In genomic region chr22:32340437-32340836, GRCh38 we compare ENCODE assay signal across 27 cellular contexts. TPM values are rescaled to one million over a fixed set of nuclear protein-coding genes. Genes with fewer than 3 reads are reported as not detected.
DNase-seq lines count a peak whose midpoint lies in the region; ATAC-seq, FAIRE-seq and TF ChIP-seq lines count a peak whose summit lies in the region.
"Had no signal": no experiment of that assay in that cellular context is flagged by ENCODE, and none has a peak within 500 bp of the region (broad histone marks: within the 10 kb centered on the region; RNA-seq: fewer than 3 reads in every experiment).

No MANE protein-coding gene starts in this region.

- TF ChIP-seq CTCF in HepG2 (CRISPR knock-in tag; IDR thresholded peaks at IDR 0.05): no peak
- TF ChIP-seq CTCF in right lobe of liver (IDR thresholded peaks at IDR 0.05): no peak
- TF ChIP-seq CTCF in H1 (IDR thresholded peaks at IDR 0.05; ENCODE audit: control extremely low read depth in 1 of 3, insufficient read depth in 1 of 3, low read depth in 1 of 3, low read length in 3 of 3): no peak

- H3K18ac ChIP-seq in H1 (ENCODE audit: extremely low read depth, low read length) (no peak overlapping the region), neuronal stem cell (ENCODE audit: low read length) (peak overlapping the region; percentile 44)

- peak; percentile 11 for DNase-seq in HepG2 (ENCODE audit: low spot score)
- DNase-seq in right lobe of liver: no peak
- DNase-seq in H1 (ENCODE audit: low read depth in 1 of 2, low spot score in 2 of 2): peak in 1 of 2 experiments; percentile 47
- no peak for DNase-seq in neuronal stem cell (ENCODE audit: low spot score)
- DNase-seq: CD4-positive, alpha-beta memory T cell; DMS153; Kasumi-1; MM.1S; NCI-H1092; NCI-H146; NCI-H2029 treated with DMSO at 0.1 percent for 48 hours; NCI-H2171 treated with DMSO at 0.1 percent for 48 hours; NCI-H446; NCI-H748 treated with DMSO at 0.1 percent for 48 hours had no signal

- H3K9me3 ChIP-seq in HepG2 (ENCODE audit: low read length) (no peaks in the 10 kb centered on the region), right lobe of liver (no peaks in the 10 kb centered on the region), H1 (ENCODE audit: insufficient read depth in 2 of 2, low read depth in 1 of 2, low read length in 1 of 2) (no peaks in the 10 kb centered on the region), neuronal stem cell (replicated peaks in 1 of 2; ENCODE audit: control insufficient read depth in 2 of 2, insufficient read depth in 1 of 2, low read depth in 1 of 2, low read length in 2 of 2) (no peaks in the 10 kb centered on the region)
- H3K9me3 ChIP-seq: A549, BLaER1 had no signal

- H3K4me3 ChIP-seq in HepG2 (replicated peaks in 1 of 3; ENCODE audit: insufficient read depth in 1 of 3, low read depth in 2 of 3, low read length in 3 of 3): no peak overlapping the region
- H3K4me3 ChIP-seq in right lobe of liver: no peak overlapping the region
- H3K4me3 ChIP-seq in H1 (ENCODE audit: extremely low read depth in 1 of 4, insufficient read depth in 2 of 4, low read depth in 3 of 4, low read length in 4 of 4): no peak overlapping the region
- H3K4me3 ChIP-seq in neuronal stem cell (ENCODE audit: low read length in 2 of 2): no peak overlapping the region
- H3K4me3 ChIP-seq: A549, BLaER1, SK-N-MC had no signal

- H3K4me1 ChIP-seq in HepG2 (ENCODE audit: insufficient read depth, low read length): peaks cover 6% of the 10 kb centered on the region; the same call in 1 of the 2 replicates
- H3K4me1 ChIP-seq in right lobe of liver: no peaks in the 10 kb centered on the region
- peaks cover 4 to 8% (median 6%) of the 10 kb centered on the region in 4 experiments; a peak in 5 of 7 replicates for H3K4me1 ChIP-seq in H1 (replicated peaks in 1 of 4; ENCODE audit: control insufficient read depth in 3 of 4, insufficient read depth in 4 of 4, low read length in 3 of 4)
- peaks cover 39 to 74% of the 10 kb centered on the region in 2 donors for H3K4me1 ChIP-seq in neuronal stem cell (ENCODE audit: control insufficient read depth in 2 of 2, insufficient read depth in 1 of 2, low read depth in 1 of 2, low read length in 2 of 2)
- H3K4me1 ChIP-seq: A549, BLaER1 had no signal

- 0 out of 2 replicates have a peak overlapping the region, but pooled peaks have one; percentile 30 for H2BK12ac ChIP-seq in H1 (ENCODE audit: low read depth, low read length)
- H2BK12ac ChIP-seq in neuronal stem cell (ENCODE audit: low read length): peak overlapping the region; percentile 96

- H3K27me3 ChIP-seq in HepG2 (ENCODE audit: control insufficient read depth in 1 of 2, insufficient read depth in 2 of 2, low read length in 2 of 2) (peaks cover 3 to 12% of the 10 kb centered on the region in 2 experiments; a peak in 3 of 5 replicates), right lobe of liver (peaks cover 0 to 5% of the 10 kb centered on the region in 2 donors), H1 (replicated peaks in 1 of 4; ENCODE audit: control insufficient read depth in 3 of 4, extremely low read depth in 1 of 4, insufficient read depth in 3 of 4, low read length in 3 of 4) (no peaks in the 10 kb centered on the region), neuronal stem cell (ENCODE audit: control insufficient read depth in 3 of 3, insufficient read depth in 3 of 3, low read depth in 1 of 3, low read length in 3 of 3) (no peaks in the 10 kb centered on the region)
- H3K27me3 ChIP-seq: BLaER1 had no signal

- no peak overlapping the region for H3K27ac ChIP-seq in HepG2 (ENCODE audit: extremely low read length, insufficient read depth, low read length)
- no peak overlapping the region for H3K27ac ChIP-seq in right lobe of liver
- H3K27ac ChIP-seq in H1 (ENCODE audit: low read depth, low read length): no peak overlapping the region
- peak overlapping the region; percentile 86 for H3K27ac ChIP-seq in neuronal stem cell (replicated peaks; ENCODE audit: low read length)
- H3K27ac ChIP-seq: A549, BLaER1, SK-N-MC had no signal

- CTCF ChIA-PET in HepG2 (lab: Yijun Ruan, JAX; ENCODE audit: low intra/inter-chr PET ratio, low total read pairs): no interaction called here
- CTCF ChIA-PET in H1 (lab: Charles Lee; ENCODE audit: partially characterized antibody): interaction anchor here (0.7 to 1.2 kb wide), 4 partner anchors 8 to 113 kb away, joined by 3 read pairs; no protein-coding TSS in a partner anchor

- no peaks in the 10 kb centered on the region for H4K20me1 ChIP-seq in HepG2 (ENCODE audit: insufficient read depth, low read length)
- no peaks in the 10 kb centered on the region for H4K20me1 ChIP-seq in H1 (replicated peaks in 1 of 2; ENCODE audit: control insufficient read depth in 1 of 2, insufficient read depth in 2 of 2, low read length in 2 of 2)
- H4K20me1 ChIP-seq: BLaER1 had no signal

- H3K36me3 ChIP-seq in HepG2 (replicated peaks in 1 of 2; ENCODE audit: control insufficient read depth in 1 of 2, insufficient read depth in 2 of 2, low read length in 2 of 2): no peaks in the 10 kb centered on the region
- no peaks in the 10 kb centered on the region for H3K36me3 ChIP-seq in right lobe of liver
- no peaks in the 10 kb centered on the region for H3K36me3 ChIP-seq in H1 (ENCODE audit: control insufficient read depth in 2 of 4, insufficient read depth in 4 of 4, low read length in 3 of 4)
- no peaks in the 10 kb centered on the region for H3K36me3 ChIP-seq in neuronal stem cell (replicated peaks in 1 of 2; ENCODE audit: control insufficient read depth in 2 of 2, insufficient read depth in 2 of 2, low read length in 2 of 2)
- H3K36me3 ChIP-seq: BLaER1 had no signal

- POLR2A ChIA-PET in HepG2 (lab: Yijun Ruan, JAX) (no interaction called here), H1 (lab: Charles Lee; ENCODE audit: partially characterized antibody) (interaction anchor here (1.0 to 2.0 kb wide), 3 partner anchors 9 to 17 kb away, joined by 4 read pairs; no protein-coding TSS in a partner anchor)

- WGBS in HepG2 (ENCODE audit: low lambda C conversion rate): 18% methylated on average over 12 of the region's 12 CpGs
- 63% methylated on average over 10 of the region's 12 CpGs for WGBS in right lobe of liver (ENCODE audit: insufficient coverage, low coverage, low lambda C conversion rate, missing lambda C conversion rate)
- 92% methylated on average over 12 of the region's 12 CpGs; no CpG with 5 or more reads in 1 of the 2 experiments for WGBS in H1 (ENCODE audit: extremely low coverage in 1 of 2, insufficient coverage in 1 of 2, insufficient read length in 1 of 2, insufficient replicate concordance in 2 of 2, low coverage in 1 of 2, low lambda C conversion rate in 2 of 2, missing lambda C conversion rate in 1 of 2), 2 experiments
- no CpG with 5 or more reads among the region's 12 CpGs for WGBS in neuronal stem cell (ENCODE audit: extremely low coverage in 2 of 2, insufficient read length in 2 of 2, insufficient replicate concordance in 1 of 2), 2 donors

- H2AK5ac ChIP-seq in H1 (ENCODE audit: low read depth, low read length) (no peak overlapping the region), neuronal stem cell (ENCODE audit: low read depth, low read length) (peak overlapping the region; percentile 94)

- H2BK5ac ChIP-seq in H1 (ENCODE audit: low read depth, low read length) (no peak overlapping the region), neuronal stem cell (ENCODE audit: low read length) (peak overlapping the region; percentile 69)

- H3K23me2 ChIP-seq in H1 (ENCODE audit: low read depth, low read length): no peaks in the 10 kb centered on the region

- intact Hi-C loops in HepG2 (cut with micrococcal nuclease; ENCODE audit: unreplicated experiment): no loop called here
- intact Hi-C loops in right lobe of liver (cut with DNase I): no loop called here

- no peak overlapping the region for H2BK15ac ChIP-seq in H1 (ENCODE audit: low read length)
- H2BK15ac ChIP-seq in neuronal stem cell (ENCODE audit: low read length): peak overlapping the region; percentile 18

- H4K91ac ChIP-seq in H1 (replicated peaks; ENCODE audit: insufficient read length, low read length) (no peak overlapping the region), neuronal stem cell (ENCODE audit: low read depth, low read length, poor library complexity) (peak overlapping the region; percentile 93)

- no TSS peak for BruUV-seq in HepG2 (replicated peaks; lab: Mats Ljungman, UMichigan)

- no peak overlapping the region for H3K14ac ChIP-seq in H1 (ENCODE audit: insufficient read length)
- H3K14ac ChIP-seq in neuronal stem cell (ENCODE audit: low read length): no peak overlapping the region

- no peak overlapping the region for H3K9ac ChIP-seq in HepG2 (ENCODE audit: insufficient read depth, low read depth, low read length)
- H3K9ac ChIP-seq in H1 (replicated peaks in 1 of 4; ENCODE audit: extremely low read depth in 1 of 4, low read depth in 3 of 4, low read length in 3 of 4): no peak overlapping the region
- no peak overlapping the region for H3K9ac ChIP-seq in neuronal stem cell (ENCODE audit: low read depth, low read length, poor library complexity)
- H3K9ac ChIP-seq: BLaER1 had no signal

- H3K23ac ChIP-seq in H1 (ENCODE audit: insufficient read length) (no peak overlapping the region), neuronal stem cell (ENCODE audit: low read depth, low read length, poor library complexity) (no peak overlapping the region)

- H3K56ac ChIP-seq in H1 (replicated peaks; ENCODE audit: insufficient read length, low read depth, low read length): no peak overlapping the region

- H3K79me1 ChIP-seq in H1 (ENCODE audit: low read depth, low read length) (no peaks in the 10 kb centered on the region), neuronal stem cell (ENCODE audit: low read depth, low read length) (no peaks in the 10 kb centered on the region)

- TF ChIP-seq POLR2A in HepG2 (IDR thresholded peaks at IDR 0.05; ENCODE audit: insufficient read depth in 1 of 2, low read depth in 2 of 2, low read length in 2 of 2): no peak
- no peak for TF ChIP-seq POLR2A in right lobe of liver (IDR thresholded peaks at IDR 0.05)
- no peak for TF ChIP-seq POLR2A in H1 (IDR thresholded peaks at IDR 0.05; ENCODE audit: control extremely low read depth in 1 of 2, low read depth in 2 of 2, low read length in 2 of 2)

- no peak for TF ChIP-seq EP300 in HepG2 (IDR thresholded peaks at IDR 0.05; ENCODE audit: low read depth in 2 of 2, low read length in 2 of 2)
- no peak for TF ChIP-seq EP300 in HepG2 (CRISPR knock-in tag; IDR thresholded peaks at IDR 0.05; ENCODE audit: borderline replicate concordance)
- peak in 1 of 2 experiments; percentile 86; a peak in 1 of 3 replicates for TF ChIP-seq EP300 in H1 (IDR thresholded peaks at IDR 0.05; ENCODE audit: borderline replicate concordance in 1 of 2, low read depth in 2 of 2, low read length in 2 of 2)

- in situ Hi-C loops in HepG2 (cut with HindIII; ENCODE audit: extremely low pct_ligation_motif_present, low pct_unique_long_range_greater_than_20kb): no loop called here

- no peak for FAIRE-seq in HepG2 (lab: Jason Lieb, UNC)
- no peak for FAIRE-seq in H1 (lab: Jason Lieb, UNC)
- FAIRE-seq: A549, GM12892, GM18507, H54, HTR-8/SVneo, RCC 7860 had no signal

- TF ChIP-seq RAD21 in HepG2 (CRISPR knock-in tag; IDR thresholded peaks at IDR 0.05): no peak
- TF ChIP-seq RAD21 in H1 (IDR thresholded peaks at IDR 0.05 in 1 of 2, conservative IDR thresholded peaks at IDR 0.05 in 1 of 2; ENCODE audit: low read depth in 2 of 2, low read length in 2 of 2): no peak

- no peak overlapping the region for H4K5ac ChIP-seq in H1 (ENCODE audit: insufficient read length, low read depth, low read length)

- H3K4ac ChIP-seq in H1 (replicated peaks; ENCODE audit: insufficient read length, low read depth, low read length) (no peak overlapping the region), neuronal stem cell (ENCODE audit: low read length) (no peak overlapping the region)

- no peak overlapping the region for H2BK20ac ChIP-seq in H1 (ENCODE audit: low read length)

- no peak overlapping the region for H2BK120ac ChIP-seq in H1 (replicated peaks; ENCODE audit: low read depth, low read length)
- peak overlapping the region; percentile 98 for H2BK120ac ChIP-seq in neuronal stem cell (ENCODE audit: low read depth, low read length)

- no peak overlapping the region for H4K8ac ChIP-seq in H1 (ENCODE audit: extremely low read depth, insufficient read depth, low read length)
- peak overlapping the region; percentile 44 for H4K8ac ChIP-seq in neuronal stem cell (ENCODE audit: low read depth, low read length)

- no peak overlapping the region for H2AFZ ChIP-seq in HepG2 (ENCODE audit: low read length)
- H2AFZ ChIP-seq in H1 (ENCODE audit: low read length): no peak overlapping the region
- H2AFZ ChIP-seq in neuronal stem cell (ENCODE audit: low read length): peak overlapping the region; percentile 19

- H3K79me2 ChIP-seq in HepG2 (ENCODE audit: insufficient read depth, low read length) (no peaks in the 10 kb centered on the region), H1 (ENCODE audit: control insufficient read depth in 1 of 2, insufficient read depth in 2 of 2, low read length in 2 of 2) (no peaks in the 10 kb centered on the region)

- ATAC-seq in HepG2: peak; percentile 46; the same call in 2 of the 3 replicates
- ATAC-seq in right lobe of liver: no peak
- ATAC-seq in HG03439 (IDR thresholded peaks at IDR 0.05; ENCODE audit: unreplicated experiment): no peak
- ATAC-seq in GM21367 (IDR thresholded peaks at IDR 0.05; ENCODE audit: unreplicated experiment): no peak
- ATAC-seq in GM21717 (IDR thresholded peaks at IDR 0.05; ENCODE audit: unreplicated experiment): no peak
- ATAC-seq: A549, Right ventricle myocardium inferior had no signal

- H3K4me2 ChIP-seq in HepG2 (ENCODE audit: low read depth, low read length) (no peak overlapping the region), H1 (ENCODE audit: insufficient read depth in 1 of 2, low read depth in 2 of 2, low read length in 2 of 2) (no peak overlapping the region), neuronal stem cell (ENCODE audit: insufficient read depth, low read length, poor library complexity, severe bottlenecking) (no peak overlapping the region)
- H3K4me2 ChIP-seq: A549, BLaER1 had no signal

RNA-seq across cellular contexts. Expression of gene RFPL3, which starts 17.2 kb away (rescaled TPM):
- total RNA-seq in HepG2 (2016; rRNA removed; fragmentation: Illumina TruSeq; extraction: Trizol) (not detected in 2 replicates), right lobe of liver (not detected)
- total RNA-seq in HepG2 (2016; cell fraction: cytosol; rRNA removed; fragmentation: Illumina TruSeq; extraction: Trizol; ENCODE audit: low read depth): not detected in 2 replicates
- total RNA-seq in HepG2 (2016; cell fraction: insoluble cytoplasmic fraction; rRNA removed; fragmentation: Illumina TruSeq; extraction: Trizol): not detected in 2 replicates
- total RNA-seq in HepG2 (2016; cell fraction: membrane; rRNA removed; fragmentation: Illumina TruSeq; extraction: Trizol): not detected in 2 replicates
- not detected in 2 replicates for total RNA-seq in HepG2 (2016; cell fraction: nucleus; rRNA removed; fragmentation: Illumina TruSeq; extraction: Trizol)
- polyA plus RNA-seq in HepG2 (2011; rRNA removed) (not detected in 2 replicates), H1 (2011; rRNA removed) (0.08 TPM in 2 replicates)
- not detected in 2 replicates for polyA plus RNA-seq in HepG2 (2011; cell fraction: cytosol; rRNA removed)
- polyA plus RNA-seq in HepG2 (2011; cell fraction: nucleus; rRNA removed): not detected in 2 replicates
- not detected in 2 replicates for polyA plus RNA-seq in HepG2 (2012)
- polyA plus RNA-seq in HepG2 (2016; cell fraction: cytosol; fragmentation: Illumina TruSeq; extraction: Trizol; ENCODE audit: low read depth): not detected in 2 replicates
- polyA plus RNA-seq in HepG2 (2016; cell fraction: insoluble cytoplasmic fraction; fragmentation: Illumina TruSeq; extraction: Trizol; ENCODE audit: low read depth): not detected in 2 replicates
- polyA plus RNA-seq in HepG2 (2016; cell fraction: membrane; fragmentation: Illumina TruSeq; extraction: Trizol; ENCODE audit: low read depth): not detected in 2 replicates
- not detected in 2 replicates for polyA plus RNA-seq in HepG2 (2016; cell fraction: nucleus; fragmentation: Illumina TruSeq; extraction: Trizol; ENCODE audit: insufficient read depth, low read depth)
- not detected in 2 replicates for polyA minus RNA-seq in HepG2 (2011; rRNA and poly(A)+ RNA removed; ENCODE audit: low replicate concordance)
- polyA minus RNA-seq in HepG2 (2011; cell fraction: cytosol; rRNA and poly(A)+ RNA removed): not detected in 2 replicates
- polyA minus RNA-seq in HepG2 (2011; cell fraction: nucleus; rRNA and poly(A)+ RNA removed): not detected in 2 replicates
- total RNA-seq in H1 (2021; fragmentation: NEBNext Ultra II Directional; extraction: Animal tissue kit (Norgen Biotek cat#: 25700)): 0.24 TPM in 1 of 2 replicates, not detected in the other
- 0.14 TPM for polyA plus RNA-seq in H1 (2011; cell fraction: cytosol; rRNA removed)
- not detected for polyA plus RNA-seq in H1 (2011; cell fraction: nucleus; rRNA removed)
- polyA plus RNA-seq in H1 (2012, experiment 1 of 2): 0.17 to 0.18 TPM in 2 of 4 replicates, not detected in the others
- not detected for polyA plus RNA-seq in H1 (2012, experiment 2 of 2)
- 0.12 TPM for polyA plus RNA-seq in H1 (2013, experiment 1 of 2)
- polyA plus RNA-seq in H1 (2013, experiment 2 of 2): 0.24 TPM
- not detected in 2 replicates for polyA minus RNA-seq in H1 (2011; rRNA and poly(A)+ RNA removed)
- not detected for polyA minus RNA-seq in H1 (2011; cell fraction: cytosol; rRNA and poly(A)+ RNA removed)
- polyA minus RNA-seq in H1 (2011; cell fraction: nucleus; rRNA and poly(A)+ RNA removed): not detected
- polyA plus RNA-seq in neuronal stem cell (2013, experiment 1 of 2): not detected
- polyA plus RNA-seq in neuronal stem cell (2013, experiment 2 of 2): not detected
- total RNA-seq: CD4-positive, alpha-beta memory T cell; OCI-LY7; Right ventricle myocardium inferior had no signal
- polyA plus RNA-seq: A549; CD4-positive, alpha-beta memory T cell had no signal
